In the genomic region with DNA sequence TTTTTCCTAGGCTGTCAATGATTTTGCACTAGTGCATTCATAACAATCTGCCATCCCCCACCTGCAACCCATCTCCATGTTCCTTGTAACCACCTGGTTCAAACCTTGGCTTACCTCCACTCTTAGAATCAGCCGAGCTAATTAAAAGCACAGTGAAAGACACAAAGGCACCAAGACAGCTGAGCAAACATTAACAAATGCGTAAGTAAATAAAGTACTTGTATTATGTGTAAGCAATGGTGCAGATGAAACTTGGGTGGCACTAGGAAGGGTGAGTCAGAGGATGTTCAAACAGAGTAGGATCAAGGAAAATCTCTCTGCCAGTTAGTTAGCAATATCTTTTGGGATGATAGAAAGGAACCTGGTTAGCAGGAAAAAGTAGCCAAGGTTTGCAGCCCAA, we compare ENCODE assay signal across 10 cellular contexts.
DNase-seq lines count a peak whose midpoint lies in the region; ATAC-seq and TF ChIP-seq lines count a peak whose summit lies in the region.
"Had no signal": no experiment of that assay in that cellular context is flagged by ENCODE, and none has a peak within 500 bp of the region (broad histone marks: within the 10 kb centered on the region; RNA-seq: fewer than 3 reads in every experiment).

No MANE protein-coding gene starts in this region.

- no peaks in the 10 kb centered on the region for H3K36me3 ChIP-seq in brain microvascular endothelial cell (replicated peaks)

- peak; percentile 100 for DNase-seq in DMS79 (lab: John Stamatoyannopoulos, UW)
- peak; percentile 17 for DNase-seq in NCI-H1694 (lab: John Stamatoyannopoulos, UW)
- DNase-seq in RPMI8226, result peak; percentile 56
- DNase-seq in kidney tubule cell (ENCODE audit: low spot score), result peak; percentile 85
- no peak for DNase-seq in brain microvascular endothelial cell
- DNase-seq in NOMO-1 treated with dmso at 0.1 percent for 144 hours (lab: John Stamatoyannopoulos, UW; ENCODE audit: unreplicated experiment), result no peak
- no peak for DNase-seq in GDM1 (lab: John Stamatoyannopoulos, UW)
- DNase-seq: activated CD4-positive, alpha-beta T cell treated with anti-CD3 and anti-CD28 coated beads for 1 hour; CD4-positive, CD25-positive, alpha-beta regulatory T cell had no signal

- no peak overlapping the region for H3K27ac ChIP-seq in brain microvascular endothelial cell

- no peaks in the 10 kb centered on the region for H3K27me3 ChIP-seq in brain microvascular endothelial cell (replicated peaks)

- no peak for ATAC-seq in HG02885 (IDR thresholded peaks at IDR 0.05; ENCODE audit: poor library complexity, unreplicated experiment)

- no peak overlapping the region for H3K4me3 ChIP-seq in brain microvascular endothelial cell (ENCODE audit: low read depth, low read length)

- in situ Hi-C loops in brain microvascular endothelial cell (cut with HindIII; ENCODE audit: low pct_ligation_motif_present, low sequenced_read_pairs), result no loop called here

- no peak for TF ChIP-seq CTCF in brain microvascular endothelial cell (IDR thresholded peaks at IDR 0.05; ENCODE audit: low read depth, low read length, missing control alignments)

Comparison
In these comparisons a context has a peak if more than half of its experiments do, and no peak if none do; other contexts are left out.
1. DNase-seq: peak in DMS79 (single experiment), NCI-H1694 (single experiment), RPMI8226 (single experiment) and kidney tubule cell (single experiment); none in brain microvascular endothelial cell (single experiment), NOMO-1 treated with dmso at 0.1 percent for 144 hours (single experiment) and GDM1 (single experiment).